Comparison of ENCODE assay signal across 9 cellular contexts in genomic region chr11:109123811-109124787, GRCh38.
A peak's percentile ranks its signal among the peaks of the same experiment; 100 is the strongest.
DNase-seq lines count a peak whose midpoint lies in the region.
"Had no signal": no experiment of that assay in that cellular context is flagged by ENCODE, and none has a peak within 500 bp of the region (broad histone marks: within the 10 kb centered on the region; RNA-seq: fewer than 3 reads in every experiment).

No MANE protein-coding gene starts in this region.

- DNase-seq in GM04503 (ENCODE audit: low read depth) (peak; percentile 7), NCI-H345 treated with DMSO at 0.1 percent for 48 hours (lab: John Stamatoyannopoulos, UW; ENCODE audit: unreplicated experiment) (peak; percentile 14), head of caudate nucleus (peak in 38 of 42 donors; percentile 7 to 75 (median 36)), putamen (ENCODE audit: low spot score) (peak; percentile 51), HuH-7.5 (ENCODE audit: low spot score) (no peak), NCI-H2029 treated with DMSO at 0.1 percent for 48 hours (lab: John Stamatoyannopoulos, UW) (no peak), cerebellar nuclear complex (lab: John Stamatoyannopoulos, UW) (no peak), MV-4-11 (lab: John Stamatoyannopoulos, UW) (no peak)
- DNase-seq: tibial artery had no signal

- intact Hi-C loops in head of caudate nucleus (cut with DNase I): no loop called here

Comparison
In these comparisons a context has a peak if more than half of its experiments do, and no peak if none do; other contexts are left out.
1. DNase-seq: peak in GM04503 (single experiment), NCI-H345 treated with DMSO at 0.1 percent for 48 hours (single experiment), head of caudate nucleus (38 of 42) and putamen (single experiment); none in HuH-7.5 (single experiment), NCI-H2029 treated with DMSO at 0.1 percent for 48 hours (single experiment), cerebellar nuclear complex (0 of 2) and MV-4-11 (single experiment).